Comparison of ENCODE assay signal across 33 cellular contexts in the genomic region with DNA sequence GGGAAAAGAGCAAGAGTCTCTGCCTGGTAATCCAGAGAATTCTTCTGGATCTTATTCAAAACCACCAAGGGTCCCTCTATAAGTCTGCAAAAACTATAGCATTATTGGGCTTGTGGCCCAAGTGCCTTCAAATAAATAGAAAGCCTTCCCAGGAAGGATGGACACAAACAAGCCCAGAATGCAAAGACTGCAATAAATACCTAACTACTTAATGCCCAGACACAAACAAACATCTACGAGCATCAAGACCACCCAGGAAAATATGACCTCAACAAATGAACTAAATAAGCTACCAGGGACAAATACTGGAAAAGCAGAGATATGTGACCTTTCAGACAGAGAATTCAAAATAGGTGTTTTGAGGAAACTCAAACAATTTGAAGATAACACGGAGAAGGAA.
"Had no signal": no experiment of that assay in that cellular context is flagged by ENCODE, and none has a peak within 500 bp of the region (broad histone marks: within the 10 kb centered on the region; RNA-seq: fewer than 3 reads in every experiment).

No MANE protein-coding gene starts in this region.

- H3K4me3 Mint-ChIP-seq: activated B cell treated with CpG ODN at 0.5 μM for 24 hours; activated CD4-positive, alpha-beta memory T cell treated with anti-CD3 and anti-CD28 coated beads for 36 hours; activated CD4-positive, alpha-beta T cell treated with anti-CD3 and anti-CD28 coated beads, Interleukin-2, amount 10 ng/mL, durations not matched to agents 24 days and 14 days; activated CD8-positive, alpha-beta T cell treated with anti-CD3 and anti-CD28 coated beads for 36 hours; activated naive CD4-positive, alpha-beta T cell treated with anti-CD3 and anti-CD28 coated beads for 36 hours; activated naive CD8-positive, alpha-beta T cell treated with anti-CD3 and anti-CD28 coated beads for 36 hours; activated T-cell treated with anti-CD3 and anti-CD28 coated beads, Interleukin-2, amount 50 U/mL, for 4 hours; activated T-cell treated with anti-CD3 and anti-CD28 coated beads, Interleukin-2, amount 50 U/mL, for 72 hours; activated T-helper 1 cell treated with anti-CD3 and anti-CD28 coated beads, Interleukin-12 subunit alpha, Interleukin-12 subunit beta, Interleukin-2, Interleukin-4 antibody, amounts not matched to agents 30 ng/mL and 10 ng/mL and 1 ng/mL, durations not matched to agents 14 hours and 24 hours and 36 hours; activated T-helper 17 cell treated with anti-CD3 and anti-CD28 coated beads, Interleukin-2, amount 50 U/mL, for 72 hours; T-helper 17 cell; T-helper 2 cell treated with Interferon-gamma antibody and Interleukin-4, amounts not matched to agents 5 μg/mL and 100 μg/mL, for 36 hours had no signal

- DNase-seq: activated B cell treated with CpG ODN at 0.5 μM for 24 hours; activated CD4-positive, alpha-beta memory T cell treated with anti-CD3 and anti-CD28 coated beads for 36 hours; activated CD4-positive, alpha-beta T cell treated with anti-CD3 and anti-CD28 coated beads for 4 hours; activated CD4-positive, alpha-beta T cell treated with anti-CD3 and anti-CD28 coated beads, Interleukin-2, amount 10 ng/mL, durations not matched to agents 24 days and 14 days; activated CD4-positive, alpha-beta T cell treated with anti-CD3 and anti-CD28 coated beads, Interleukin-2, amount 50 U/mL, for 1 hour; activated CD4-positive, alpha-beta T cell treated with anti-CD3 and anti-CD28 coated beads, Interleukin-2, amount 50 U/mL, for 4 hours; activated CD4-positive, CD25-positive, alpha-beta regulatory T cell treated with anti-CD3 and anti-CD28 coated beads, Interleukin-2, amount 50 U/mL, for 72 hours; activated CD8-positive, alpha-beta memory T cell treated with anti-CD3 and anti-CD28 coated beads, Interleukin-2, amount 50 U/mL, for 4 hours; activated CD8-positive, alpha-beta T cell treated with anti-CD3 and anti-CD28 coated beads for 36 hours; activated effector memory CD4-positive, alpha-beta T cell treated with anti-CD3 and anti-CD28 coated beads, Interleukin-2, amount 50 U/mL, for 16 hours; activated gamma-delta T cell treated with Interleukin-2 at 50 U/mL for 16 hours; activated naive CD4-positive, alpha-beta T cell; activated naive CD4-positive, alpha-beta T cell treated with anti-CD3 and anti-CD28 coated beads for 36 hours; activated naive CD4-positive, alpha-beta T cell treated with anti-CD3 and anti-CD28 coated beads, Interleukin-2, amount 50 U/mL, for 16 hours; activated naive CD8-positive, alpha-beta T cell treated with anti-CD3 and anti-CD28 coated beads for 36 hours; activated T-cell treated with anti-CD3 and anti-CD28 coated beads for 4 hours; activated T-cell treated with anti-CD3 and anti-CD28 coated beads, Interleukin-2, amount 50 U/mL, for 1 hour; activated T-cell treated with anti-CD3 and anti-CD28 coated beads, Interleukin-2, amount 50 U/mL, for 4 hours; activated T-cell treated with anti-CD3 and anti-CD28 coated beads, Interleukin-2, amount 50 U/mL, for 72 hours; adrenal gland; amniotic stem cell; aorta; body of pancreas; brain microvascular endothelial cell; central memory CD4-positive, alpha-beta T cell; T-helper 17 cell; T-helper 9 cell had no signal

- H3K36me3 Mint-ChIP-seq: activated CD4-positive, alpha-beta memory T cell treated with anti-CD3 and anti-CD28 coated beads for 36 hours; activated naive CD8-positive, alpha-beta T cell treated with anti-CD3 and anti-CD28 coated beads for 36 hours had no signal

- H3K27ac ChIP-seq: adrenal gland, body of pancreas, brain microvascular endothelial cell, breast epithelium, VCaP had no signal

- H3K27me3 Mint-ChIP-seq: activated CD4-positive, alpha-beta memory T cell treated with anti-CD3 and anti-CD28 coated beads for 36 hours; activated CD4-positive, alpha-beta T cell treated with anti-CD3 and anti-CD28 coated beads, Interleukin-2, amount 10 ng/mL, durations not matched to agents 24 days and 14 days; activated CD8-positive, alpha-beta T cell treated with anti-CD3 and anti-CD28 coated beads for 36 hours; activated naive CD8-positive, alpha-beta T cell treated with anti-CD3 and anti-CD28 coated beads for 36 hours; activated T-helper 17 cell treated with anti-CD3 and anti-CD28 coated beads, Interleukin-2, amount 50 U/mL, for 72 hours; T-helper 17 cell had no signal

- H3K9me3 ChIP-seq: adrenal gland, body of pancreas, breast epithelium had no signal

- H3K27ac Mint-ChIP-seq: activated B cell treated with CpG ODN at 0.5 μM for 24 hours; activated CD4-positive, alpha-beta memory T cell treated with anti-CD3 and anti-CD28 coated beads for 36 hours; activated CD4-positive, alpha-beta T cell treated with anti-CD3 and anti-CD28 coated beads, Interleukin-2, amount 10 ng/mL, durations not matched to agents 24 days and 14 days; activated CD8-positive, alpha-beta T cell treated with anti-CD3 and anti-CD28 coated beads for 36 hours; activated naive CD4-positive, alpha-beta T cell treated with anti-CD3 and anti-CD28 coated beads for 36 hours; activated naive CD4-positive, alpha-beta T cell treated with anti-CD3 and anti-CD28 coated beads, Interleukin-2, amount 50 U/mL, for 72 hours; activated naive CD8-positive, alpha-beta T cell treated with anti-CD3 and anti-CD28 coated beads for 36 hours; activated T-cell treated with anti-CD3 and anti-CD28 coated beads, Interleukin-2, amount 50 U/mL, for 72 hours; activated T-helper 1 cell treated with anti-CD3 and anti-CD28 coated beads, Interleukin-12 subunit alpha, Interleukin-12 subunit beta, Interleukin-2, Interleukin-4 antibody, amounts not matched to agents 30 ng/mL and 10 ng/mL and 1 ng/mL, durations not matched to agents 14 hours and 24 hours and 36 hours; activated T-helper 17 cell treated with anti-CD3 and anti-CD28 coated beads, Interleukin-2, amount 50 U/mL, for 72 hours; T-helper 17 cell; T-helper 2 cell treated with Interferon-gamma antibody and Interleukin-4, amounts not matched to agents 5 μg/mL and 100 μg/mL, for 36 hours had no signal

- H3K27me3 ChIP-seq: adrenal gland, body of pancreas, brain microvascular endothelial cell, breast epithelium had no signal

- H3K4me3 ChIP-seq: adrenal gland, body of pancreas, breast epithelium had no signal

- H3K9me3 Mint-ChIP-seq: activated T-helper 1 cell treated with anti-CD3 and anti-CD28 coated beads, Interleukin-12 subunit alpha, Interleukin-12 subunit beta, Interleukin-2, Interleukin-4 antibody, amounts not matched to agents 30 ng/mL and 10 ng/mL and 1 ng/mL, durations not matched to agents 14 hours and 24 hours and 36 hours had no signal

- H3K4me1 Mint-ChIP-seq: activated B cell treated with CpG ODN at 0.5 μM for 24 hours; activated CD4-positive, alpha-beta T cell treated with anti-CD3 and anti-CD28 coated beads, Interleukin-2, amount 10 ng/mL, durations not matched to agents 24 days and 14 days; activated naive CD8-positive, alpha-beta T cell treated with anti-CD3 and anti-CD28 coated beads for 36 hours; activated T-helper 17 cell treated with anti-CD3 and anti-CD28 coated beads, Interleukin-2, amount 50 U/mL, for 72 hours; T-helper 17 cell had no signal

- H3K4me1 ChIP-seq: adrenal gland, body of pancreas, breast epithelium had no signal

- ATAC-seq: activated CD8-positive, alpha-beta T cell treated with anti-CD3 and anti-CD28 coated beads for 36 hours; activated naive CD4-positive, alpha-beta T cell treated with anti-CD3 and anti-CD28 coated beads, Interleukin-2, amount 50 U/mL, for 72 hours; activated T-cell treated with anti-CD3 and anti-CD28 coated beads, Interleukin-2, amount 50 U/mL, for 4 hours; activated T-cell treated with anti-CD3 and anti-CD28 coated beads, Interleukin-2, amount 50 U/mL, for 72 hours; activated T-helper 17 cell treated with anti-CD3 and anti-CD28 coated beads, Interleukin-2, amount 50 U/mL, for 72 hours; body of pancreas; T-helper 17 cell had no signal

- H3K36me3 ChIP-seq: adrenal gland, brain microvascular endothelial cell, breast epithelium had no signal
